In the genomic region with DNA sequence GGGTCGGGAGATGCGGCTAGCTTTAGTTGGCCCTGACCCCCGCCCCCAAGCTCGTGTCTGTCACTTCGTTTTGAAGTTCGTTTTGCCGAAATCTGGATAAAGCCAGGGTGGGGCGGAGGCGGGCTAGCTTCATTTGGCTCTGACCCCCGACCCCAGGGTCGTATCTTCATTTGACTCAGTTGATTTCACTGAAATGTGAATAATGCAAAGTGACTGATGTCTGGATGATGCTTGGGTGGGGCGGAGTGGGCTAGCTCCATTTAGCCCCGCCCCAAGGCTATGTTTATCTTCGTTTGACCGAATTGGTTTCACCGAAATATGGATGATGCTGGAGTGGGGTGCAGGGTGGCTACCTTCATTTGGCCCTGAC, we compare ENCODE assay signal across 8 cellular contexts. TPM values are rescaled to one million over a fixed set of nuclear protein-coding genes. Genes with fewer than 3 reads are reported as not detected.
DNase-seq lines count a peak whose midpoint lies in the region; ATAC-seq and TF ChIP-seq lines count a peak whose summit lies in the region.

No MANE protein-coding gene starts in this region.

- H3K4me1 ChIP-seq in thyroid gland = peaks cover 17 to 22% of the 10 kb centered on the region in 2 donors

- TF ChIP-seq POLR2A in thyroid gland (IDR thresholded peaks at IDR 0.05) = no peak

- DNase-seq in activated T-cell treated with anti-CD3 and anti-CD28 coated beads for 1 hour (ENCODE audit: low read depth) (peak; percentile 11), HL-60 (ENCODE audit: low read depth in 1 of 2, low spot score in 1 of 2) (no peak), endothelial cell (ENCODE audit: low spot score) (peak; percentile 16), naive B cell (peak; percentile 10), thyroid gland (peak in 1 of 2 donors; percentile 16), AML-193 (lab: John Stamatoyannopoulos, UW) (no peak)
- no peak for DNase-seq in activated T-cell treated with anti-CD3 and anti-CD28 coated beads, Interleukin-2, amount 50 U/mL, for 1 hour
- DNase-seq in activated CD4-positive, alpha-beta T cell treated with anti-CD3 and anti-CD28 coated beads, Interleukin-2, amount 10 ng/mL, durations not matched to agents 7 days and 5 days = peak; percentile 48

- peak overlapping the region; percentile 91 for H3K4me3 Mint-ChIP-seq in activated CD4-positive, alpha-beta T cell treated with anti-CD3 and anti-CD28 coated beads, Interleukin-2, amount 10 ng/mL, durations not matched to agents 7 days and 5 days
- H3K4me3 Mint-ChIP-seq in endothelial cell (ENCODE audit: unreplicated experiment) (peak overlapping the region; percentile 90), naive B cell (peak overlapping the region; percentile 93 to 99 (median 95))

- CTCF ChIA-PET in activated CD4-positive, alpha-beta T cell treated with anti-CD3 and anti-CD28 coated beads, Interleukin-2, amount 10 ng/mL, durations not matched to agents 7 days and 5 days (lab: Charles Lee) = interaction anchor here (0.7 to 1.8 kb wide), 4 partner anchors 8 to 399 kb away, joined by 3 to 4 read pairs (median 3); no protein-coding TSS in a partner anchor

- peak overlapping the region; percentile 98 for H3K27ac Mint-ChIP-seq in activated CD4-positive, alpha-beta T cell treated with anti-CD3 and anti-CD28 coated beads, Interleukin-2, amount 10 ng/mL, durations not matched to agents 7 days and 5 days
- H3K27ac Mint-ChIP-seq in endothelial cell (ENCODE audit: unreplicated experiment) (peak overlapping the region; percentile 86), naive B cell (peak overlapping the region; percentile 88 to 99 (median 98))

- H3K9me3 ChIP-seq in thyroid gland = no peaks in the 10 kb centered on the region

- H3K27me3 ChIP-seq in HL-60 (ENCODE audit: insufficient read depth, poor library complexity, severe bottlenecking) = no peaks in the 10 kb centered on the region
- no peaks in the 10 kb centered on the region for H3K27me3 ChIP-seq in thyroid gland

- no peak for TF ChIP-seq CTCF in HL-60 (IDR thresholded peaks at IDR 0.05; ENCODE audit: insufficient read depth, low read length)
- TF ChIP-seq CTCF in endothelial cell (IDR thresholded peaks at IDR 0.05; ENCODE audit: unreplicated experiment) = no peak
- TF ChIP-seq CTCF in thyroid gland (IDR thresholded peaks at IDR 0.05) = no peak

- no peaks in the 10 kb centered on the region for H3K27me3 Mint-ChIP-seq in activated CD4-positive, alpha-beta T cell treated with anti-CD3 and anti-CD28 coated beads, Interleukin-2, amount 10 ng/mL, durations not matched to agents 7 days and 5 days
- peaks cover 7% of the 10 kb centered on the region for H3K27me3 Mint-ChIP-seq in endothelial cell (ENCODE audit: unreplicated experiment)
- H3K27me3 Mint-ChIP-seq in naive B cell = no peaks in the 10 kb centered on the region

- peaks cover 34% of the 10 kb centered on the region for H3K4me1 Mint-ChIP-seq in activated CD4-positive, alpha-beta T cell treated with anti-CD3 and anti-CD28 coated beads, Interleukin-2, amount 10 ng/mL, durations not matched to agents 7 days and 5 days
- H3K4me1 Mint-ChIP-seq in endothelial cell (ENCODE audit: unreplicated experiment) (peaks cover 12% of the 10 kb centered on the region), naive B cell (peaks cover 15 to 36% (median 25%) of the 10 kb centered on the region in 3 donors)

- H3K36me3 ChIP-seq in thyroid gland = peaks cover 17 to 23% of the 10 kb centered on the region in 2 donors

- POLR2A ChIA-PET in activated CD4-positive, alpha-beta T cell treated with anti-CD3 and anti-CD28 coated beads, Interleukin-2, amount 10 ng/mL, durations not matched to agents 7 days and 5 days (lab: Charles Lee) = no interaction called here

- H3K9me3 Mint-ChIP-seq in activated CD4-positive, alpha-beta T cell treated with anti-CD3 and anti-CD28 coated beads, Interleukin-2, amount 10 ng/mL, durations not matched to agents 7 days and 5 days = no peaks in the 10 kb centered on the region
- H3K9me3 Mint-ChIP-seq in endothelial cell (ENCODE audit: unreplicated experiment) = no peaks in the 10 kb centered on the region
- no peaks in the 10 kb centered on the region for H3K9me3 Mint-ChIP-seq in naive B cell

- WGBS in thyroid gland, 2 donors = 0% methylated on average over 15 to 16 of the region's 16 CpGs

- peaks cover 30% of the 10 kb centered on the region for H3K36me3 Mint-ChIP-seq in activated CD4-positive, alpha-beta T cell treated with anti-CD3 and anti-CD28 coated beads, Interleukin-2, amount 10 ng/mL, durations not matched to agents 7 days and 5 days (ENCODE audit: low read depth)
- H3K36me3 Mint-ChIP-seq in endothelial cell (ENCODE audit: low read depth, unreplicated experiment) = peaks cover 12% of the 10 kb centered on the region
- peaks cover 0 to 11% of the 10 kb centered on the region in 2 donors for H3K36me3 Mint-ChIP-seq in naive B cell

- H3K27ac ChIP-seq in HL-60 (replicated peaks) = peak overlapping the region; percentile 97
- H3K27ac ChIP-seq in thyroid gland = peak overlapping the region; percentile 91 to 94 (median 91)

- ATAC-seq in naive B cell (ENCODE audit: low read depth in 2 of 2) = no peak

- intact Hi-C loops in thyroid gland (cut with DNase I) = no loop called here

- peak overlapping the region; percentile 90 for H3K4me3 ChIP-seq in HL-60 (replicated peaks; ENCODE audit: insufficient read depth, low read length)
- H3K4me3 ChIP-seq in thyroid gland (replicated peaks in 1 of 3) = peak overlapping the region; percentile 76 to 99 (median 81)

RNA-seq across cellular contexts. Expression of a gene that starts 0.7 kb away (rescaled TPM):
- total RNA-seq in activated CD4-positive, alpha-beta T cell treated with anti-CD3 and anti-CD28 coated beads, Interleukin-2, amount 10 ng/mL, durations not matched to agents 7 days and 5 days = 10 to 100 TPM; 91.8 to 99.0 TPM
- 82.4 TPM for total RNA-seq in endothelial cell (ENCODE audit: unreplicated experiment)
- 100 to 1,000 TPM in 1 of 6 donors, 10 to 100 TPM in 5; 79.8 to 110 (median 84.7) TPM for polyA plus RNA-seq in naive B cell (ENCODE audit: low read depth in 6 of 6)
- 10 to 100 TPM; 44.9 to 80.4 (median 62.3) TPM for total RNA-seq in thyroid gland

Comparison
In these comparisons a context has a peak if more than half of its experiments do, and no peak if none do; other contexts are left out.
1. DNase-seq: peak in activated T-cell treated with anti-CD3 and anti-CD28 coated beads for 1 hour (single experiment), activated CD4-positive, alpha-beta T cell treated with anti-CD3 and anti-CD28 coated beads, Interleukin-2, amount 10 ng/mL, durations not matched to agents 7 days and 5 days (single experiment), endothelial cell (single experiment) and naive B cell (single experiment); none in activated T-cell treated with anti-CD3 and anti-CD28 coated beads, Interleukin-2, amount 50 U/mL, for 1 hour (single experiment), HL-60 (0 of 2) and AML-193 (0 of 2).
2. Peak in every context shown above with its lines, with median percentiles within 50 percentile points of each other: H3K27ac Mint-ChIP-seq and H3K4me3 Mint-ChIP-seq.